ENCODE assay signal across 8 cellular contexts in the genomic region with DNA sequence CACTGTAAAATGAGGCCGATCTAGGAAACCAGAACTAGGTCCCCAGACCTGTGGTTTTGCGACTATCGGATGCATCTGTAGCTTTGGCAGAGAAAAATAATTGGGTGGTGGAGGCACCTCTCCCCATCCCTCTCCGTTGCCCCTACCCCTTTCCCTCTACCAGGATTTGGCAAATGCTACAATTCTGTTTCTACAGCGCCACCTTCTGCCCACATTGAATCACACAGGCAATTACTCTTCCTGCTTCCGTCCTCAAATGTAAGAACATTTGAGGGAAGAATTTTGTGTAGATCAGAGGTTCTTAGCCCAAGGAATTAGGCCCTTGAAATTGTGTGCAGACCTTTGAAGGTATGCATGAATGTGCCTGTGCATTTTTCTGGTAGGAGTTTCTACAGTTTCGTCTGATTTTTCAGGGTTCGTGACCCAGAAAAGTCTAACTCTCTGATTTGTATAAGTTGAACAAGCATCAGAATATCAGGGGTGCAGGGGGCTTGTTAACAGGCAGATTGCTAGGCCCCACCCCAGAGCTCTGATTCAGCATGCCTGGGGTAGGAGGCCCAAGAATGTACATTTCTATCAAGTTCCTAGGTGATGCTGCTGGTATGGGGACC. TPM values are rescaled to one million over a fixed set of nuclear protein-coding genes. Genes with fewer than 3 reads are reported as not detected.
DNase-seq lines count a peak whose midpoint lies in the region; ATAC-seq, FAIRE-seq and TF ChIP-seq lines count a peak whose summit lies in the region.

No MANE protein-coding gene starts in this region.

- WGBS in right lobe of liver (ENCODE audit: insufficient coverage, low coverage, low lambda C conversion rate, missing lambda C conversion rate), result 16% methylated on average over 8 of the region's 8 CpGs

- no peak overlapping the region for H3K27ac ChIP-seq in right lobe of liver

- peak; percentile 65 for FAIRE-seq in TTC549 (lab: Jason Lieb, UNC)

- H3K4me3 ChIP-seq in right lobe of liver, result no peak overlapping the region

- peaks cover 0 to 7% (median 0%) of the 10 kb centered on the region in 4 donors for H3K4me1 ChIP-seq in right lobe of liver

- ATAC-seq in Right ventricle myocardium superior (ENCODE audit: poor library complexity), result peak; percentile 52
- ATAC-seq in Right ventricle myocardium inferior, result no peak
- ATAC-seq in right lobe of liver, result peak; percentile 32 to 52 (median 49)
- no peak for ATAC-seq in HG02642 (IDR thresholded peaks at IDR 0.05; ENCODE audit: poor library complexity, unreplicated experiment)

- no peaks in the 10 kb centered on the region for H3K36me3 ChIP-seq in right lobe of liver

- H3K27me3 ChIP-seq in right lobe of liver, result peaks cover 0 to 3% of the 10 kb centered on the region in 2 donors

- intact Hi-C loops in Right ventricle myocardium superior (cut with DNase I) (loop anchor here (5.0 to 10.0 kb wide), 2 partner anchors 75 to 152 kb away; partner anchors contain the start of gene FIGLA), Right ventricle myocardium inferior (cut with DNase I) (loop anchor here (2.0 to 10.0 kb wide), 3 partner anchors 84 to 292 kb away; no protein-coding TSS in a partner anchor), right lobe of liver (cut with DNase I) (loop anchor here in 1 of 2 donors (10.0 kb wide), 1 partner anchor 1002 kb away; no protein-coding TSS in a partner anchor)

- no peak for TF ChIP-seq POLR2A in right lobe of liver (IDR thresholded peaks at IDR 0.05)

- DNase-seq in Right ventricle myocardium superior (no peak), Right ventricle myocardium inferior (ENCODE audit: missing footprints) (no peak), NCI-H2029 treated with DMSO at 0.1 percent for 48 hours (lab: John Stamatoyannopoulos, UW) (peak; percentile 49), cerebellum (ENCODE audit: low spot score) (peak; percentile 38), right lobe of liver (peak in 2 of 3 donors; percentile 18 to 48)
- peak; percentile 24 for DNase-seq in stimulated activated CD8-positive, alpha-beta memory T cell treated with anti-CD3 and anti-CD28 coated beads, Interleukin-4, amount 100 ng/mL, for 24 hours (ENCODE audit: low read depth)

- peak; percentile 58 to 77 (median 70) for TF ChIP-seq CTCF in right lobe of liver (IDR thresholded peaks at IDR 0.05)

- no peaks in the 10 kb centered on the region for H3K9me3 ChIP-seq in right lobe of liver

RNA-seq across cellular contexts. Expression of gene ATP6V1B1, which starts 11.2 kb away (rescaled TPM):
- total RNA-seq in Right ventricle myocardium superior (0.43 TPM), Right ventricle myocardium inferior (not detected), cerebellum (not detected), right lobe of liver (under 1 TPM in 1 of 6 experiments, not detected in 5; 0.44 TPM)

RNA-seq across cellular contexts. Expression of gene ANKRD53, which starts 31.5 kb away (rescaled TPM):
- total RNA-seq in Right ventricle myocardium superior, result 0.30 TPM
- total RNA-seq in Right ventricle myocardium inferior, result 0.54 TPM
- 2.3 TPM for total RNA-seq in cerebellum
- under 1 TPM in 5 of 6 experiments, not detected in 1; 0.25 to 0.93 (median 0.50) TPM for total RNA-seq in right lobe of liver

RNA-seq across cellular contexts. Expression of gene VAX2, which starts 46.6 kb away (rescaled TPM):
- 0.19 TPM for total RNA-seq in Right ventricle myocardium superior
- total RNA-seq in Right ventricle myocardium inferior, result 0.30 TPM
- 0.82 TPM for total RNA-seq in cerebellum
- total RNA-seq in right lobe of liver, result not detected

RNA-seq across cellular contexts. Expression of gene TEX261, which starts 47.7 kb away (rescaled TPM):
- total RNA-seq in Right ventricle myocardium superior (56.3 TPM), Right ventricle myocardium inferior (63.8 TPM), cerebellum (20.3 TPM), right lobe of liver (10 to 100 TPM; 26.5 to 33.2 (median 27.1) TPM)

Comparison
In these comparisons a context has a peak if more than half of its experiments do, and no peak if none do; other contexts are left out.
1. ATAC-seq: peak in Right ventricle myocardium superior (single experiment) and right lobe of liver (4 of 4); none in Right ventricle myocardium inferior (single experiment) and HG02642 (single experiment).
2. DNase-seq: peak in NCI-H2029 treated with DMSO at 0.1 percent for 48 hours (single experiment), cerebellum (single experiment), right lobe of liver (2 of 3) and stimulated activated CD8-positive, alpha-beta memory T cell treated with anti-CD3 and anti-CD28 coated beads, Interleukin-4, amount 100 ng/mL, for 24 hours (single experiment); none in Right ventricle myocardium superior (single experiment) and Right ventricle myocardium inferior (single experiment).